Comparison of ENCODE assay signal across 8 cellular contexts in the genomic region with DNA sequence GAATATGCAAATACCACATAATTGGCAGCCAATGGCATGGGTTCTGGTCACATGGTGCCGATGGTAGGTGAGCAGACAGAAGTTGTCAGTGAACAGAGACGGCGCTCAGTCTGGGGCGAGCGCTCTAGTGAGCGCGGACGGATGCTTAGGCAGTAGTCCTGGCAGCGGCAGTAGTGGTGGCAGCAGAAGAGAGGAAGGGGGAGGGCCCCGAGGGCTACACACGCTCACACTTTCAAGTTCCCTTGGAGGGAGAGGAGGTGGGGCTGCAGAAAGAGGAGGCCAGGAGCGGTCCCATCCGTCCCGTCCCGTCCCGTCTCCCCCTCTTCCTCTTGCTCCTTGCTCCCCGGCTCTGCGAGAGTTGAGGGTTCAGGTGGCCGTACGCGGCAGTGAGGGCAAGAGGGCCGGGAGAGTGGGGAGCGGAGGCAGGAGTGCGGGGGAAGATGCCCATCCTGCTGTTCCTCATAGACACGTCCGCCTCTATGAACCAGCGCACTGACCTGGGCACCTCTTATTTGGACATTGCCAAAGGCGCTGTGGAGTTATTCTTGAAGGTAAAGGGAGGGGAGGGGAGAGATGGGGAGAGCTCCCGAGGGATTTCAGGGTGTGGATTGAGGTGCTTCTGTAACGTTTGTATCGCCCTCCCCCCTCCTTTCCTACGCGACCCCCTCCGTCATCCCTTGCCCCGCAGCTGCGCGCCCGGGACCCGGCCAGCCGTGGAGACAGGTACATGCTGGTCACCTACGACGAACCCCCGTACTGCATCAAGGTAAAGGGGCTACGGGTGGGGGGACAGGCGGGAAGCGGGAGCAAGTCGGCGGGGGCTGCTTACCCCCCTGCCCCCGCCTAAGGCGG. TPM values are rescaled to one million over a fixed set of nuclear protein-coding genes. Genes with fewer than 3 reads are reported as not detected.
DNase-seq lines count a peak whose midpoint lies in the region; ATAC-seq and TF ChIP-seq lines count a peak whose summit lies in the region.

A gene with protein sequence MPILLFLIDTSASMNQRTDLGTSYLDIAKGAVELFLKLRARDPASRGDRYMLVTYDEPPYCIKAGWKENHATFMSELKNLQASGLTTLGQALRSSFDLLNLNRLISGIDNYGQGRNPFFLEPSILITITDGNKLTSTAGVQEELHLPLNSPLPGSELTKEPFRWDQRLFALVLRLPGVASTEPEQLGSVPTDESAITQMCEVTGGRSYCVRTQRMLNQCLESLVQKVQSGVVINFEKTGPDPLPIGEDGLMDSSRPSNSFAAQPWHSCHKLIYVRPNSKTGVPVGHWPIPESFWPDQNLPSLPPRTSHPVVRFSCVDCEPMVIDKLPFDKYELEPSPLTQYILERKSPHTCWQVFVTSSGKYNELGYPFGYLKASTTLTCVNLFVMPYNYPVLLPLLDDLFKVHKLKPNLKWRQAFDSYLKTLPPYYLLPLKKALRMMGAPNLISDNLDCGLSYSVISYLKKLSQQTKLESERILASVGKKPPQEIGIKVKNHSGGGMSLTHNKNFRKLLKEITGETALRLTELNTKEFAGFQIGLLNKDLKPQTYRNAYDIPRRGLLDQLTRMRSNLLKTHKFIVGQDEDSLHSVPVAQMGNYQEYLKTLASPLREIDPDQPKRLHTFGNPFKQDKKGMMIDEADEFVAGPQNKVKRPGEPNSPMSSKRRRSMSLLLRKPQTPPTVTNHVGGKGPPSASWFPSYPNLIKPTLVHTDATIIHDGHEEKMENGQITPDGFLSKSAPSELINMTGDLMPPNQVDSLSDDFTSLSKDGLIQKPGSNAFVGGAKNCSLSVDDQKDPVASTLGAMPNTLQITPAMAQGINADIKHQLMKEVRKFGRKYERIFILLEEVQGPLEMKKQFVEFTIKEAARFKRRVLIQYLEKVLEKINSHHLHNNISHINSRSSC (plus strand): TSS at position 108 of the 852 bp plus-strand sequence. CDS start 333 bp downstream, at position 441.

- no peak for TF ChIP-seq CTCF in Panc1 (IDR thresholded peaks at IDR 0.05)

- POLR2A ChIA-PET in CD8-positive, alpha-beta memory T cell (lab: Charles Lee) = interaction anchor here (0.6 to 0.8 kb wide), 2 partner anchors 519 to 1054 kb away, joined by 4 read pairs; no protein-coding TSS in a partner anchor
- POLR2A ChIA-PET in Panc1 (lab: Charles Lee) = interaction anchor here (0.6 kb wide), 2 partner anchors 183 to 1263 kb away, joined by 3 to 5 read pairs; no protein-coding TSS in a partner anchor

- H3K4me1 ChIP-seq in CD8-positive, alpha-beta memory T cell (ENCODE audit: insufficient read depth, low read length) = peaks cover 14% of the 10 kb centered on the region
- peaks cover 6% of the 10 kb centered on the region for H3K4me1 ChIP-seq in Panc1 (ENCODE audit: control insufficient read depth, insufficient read depth, low read length)
- H3K4me1 ChIP-seq in esophagus (ENCODE audit: control insufficient read depth in 2 of 2, insufficient read depth in 2 of 2, low read length in 1 of 2) = no peaks in the 10 kb centered on the region
- no peaks in the 10 kb centered on the region for H3K4me1 ChIP-seq in muscle layer of duodenum (ENCODE audit: control insufficient read depth in 1 of 2, insufficient read depth in 2 of 2, low read length in 2 of 2)

- no peaks in the 10 kb centered on the region for H3K36me3 ChIP-seq in CD8-positive, alpha-beta memory T cell (ENCODE audit: insufficient read depth, low read length)
- H3K36me3 ChIP-seq in Panc1 (ENCODE audit: control insufficient read depth, insufficient read depth, low read length) (no peaks in the 10 kb centered on the region), esophagus (ENCODE audit: control insufficient read depth in 2 of 2, insufficient read depth in 2 of 2, low read length in 1 of 2) (no peaks in the 10 kb centered on the region), muscle layer of duodenum (ENCODE audit: control insufficient read depth in 1 of 2, insufficient read depth in 2 of 2, low read length in 2 of 2) (no peaks in the 10 kb centered on the region)

- H3K36me3 Mint-ChIP-seq in CD8-positive, alpha-beta memory T cell = peaks cover 0 to 5% (median 0%) of the 10 kb centered on the region in 3 donors
- H3K36me3 Mint-ChIP-seq in activated T-cell treated with anti-CD3 and anti-CD28 coated beads, Interleukin-2, amount 50 U/mL, for 24 hours (ENCODE audit: low read depth) = peaks cover 21% of the 10 kb centered on the region

- H3K9me3 ChIP-seq in CD8-positive, alpha-beta memory T cell (ENCODE audit: low read length) = no peaks in the 10 kb centered on the region
- H3K9me3 ChIP-seq in Panc1 (ENCODE audit: control insufficient read depth, insufficient read depth, low read depth, low read length) = no peaks in the 10 kb centered on the region
- no peaks in the 10 kb centered on the region for H3K9me3 ChIP-seq in esophagus (ENCODE audit: control insufficient read depth in 2 of 2, insufficient read depth in 1 of 2, low read depth in 1 of 2, low read length in 1 of 2)
- no peaks in the 10 kb centered on the region for H3K9me3 ChIP-seq in muscle layer of duodenum (ENCODE audit: control insufficient read depth in 1 of 2, low read length in 2 of 2)

- peaks cover 0 to 6% of the 10 kb centered on the region in 2 donors for H3K27me3 Mint-ChIP-seq in CD8-positive, alpha-beta memory T cell
- H3K27me3 Mint-ChIP-seq in activated T-cell treated with anti-CD3 and anti-CD28 coated beads, Interleukin-2, amount 50 U/mL, for 24 hours = peaks cover 18% of the 10 kb centered on the region

- BruUV-seq in Panc1 (replicated peaks; lab: Mats Ljungman, UMichigan) = TSS peak; percentile 11

- H3K27me3 ChIP-seq in CD8-positive, alpha-beta memory T cell (ENCODE audit: insufficient read depth, low read length, poor library complexity, severe bottlenecking) = no peaks in the 10 kb centered on the region
- no peaks in the 10 kb centered on the region for H3K27me3 ChIP-seq in Panc1 (ENCODE audit: control insufficient read depth, insufficient read depth, low read length)
- no peaks in the 10 kb centered on the region for H3K27me3 ChIP-seq in esophagus (ENCODE audit: control insufficient read depth in 1 of 2, insufficient read depth in 2 of 2, low read length in 2 of 2)
- no peaks in the 10 kb centered on the region for H3K27me3 ChIP-seq in muscle layer of duodenum (ENCODE audit: low read depth, low read length)

- ATAC-seq in GM19455 (IDR thresholded peaks at IDR 0.05; ENCODE audit: unreplicated experiment) (peak; percentile 87), Panc1 (peak; percentile 82)

- DNase-seq in CD8-positive, alpha-beta memory T cell = peak; percentile 77 to 93 (median 87)
- DNase-seq in HK-2 (ENCODE audit: unreplicated experiment) = peak; percentile 81
- DNase-seq in Panc1 (ENCODE audit: low read depth, low spot score) = peak; percentile 82
- DNase-seq in activated T-cell treated with anti-CD3 and anti-CD28 coated beads, Interleukin-2, amount 50 U/mL, for 24 hours = peak; percentile 81
- peak; percentile 43 for DNase-seq in stimulated activated CD8-positive, alpha-beta memory T cell treated with anti-CD3 and anti-CD28 coated beads, Interleukin-7, amount 100 ng/mL, for 24 hours (ENCODE audit: low read depth)

- WGBS in esophagus, 2 donors = 1 to 35% methylated on average over 43 to 48 of the region's 50 CpGs

- intact Hi-C loops in Panc1 (cut with micrococcal nuclease; ENCODE audit: unreplicated experiment) = no loop called here

- peak within 1 kb of the TSS; percentile 79 for H3K27ac ChIP-seq in CD8-positive, alpha-beta memory T cell (ENCODE audit: low read depth, low read length)
- H3K27ac ChIP-seq in Panc1 (ENCODE audit: low read length) (peak within 1 kb of the TSS; percentile 78), esophagus (ENCODE audit: low read depth in 2 of 2, low read length in 1 of 2) (peak within 1 kb of the TSS; percentile 90 to 96), muscle layer of duodenum (ENCODE audit: low read length) (peak within 1 kb of the TSS; percentile 62)

- no peaks in the 10 kb centered on the region for H3K9me3 Mint-ChIP-seq in CD8-positive, alpha-beta memory T cell
- no peaks in the 10 kb centered on the region for H3K9me3 Mint-ChIP-seq in activated T-cell treated with anti-CD3 and anti-CD28 coated beads, Interleukin-2, amount 50 U/mL, for 24 hours

- CTCF ChIA-PET in CD8-positive, alpha-beta memory T cell (lab: Charles Lee) = no interaction called here
- CTCF ChIA-PET in Panc1 (lab: Charles Lee) = no interaction called here

- in situ Hi-C loops in Panc1 (cut with HindIII; ENCODE audit: low pct_unique_long_range_greater_than_20kb, low sequenced_read_pairs) = no loop called here

- peaks cover 29 to 43% (median 40%) of the 10 kb centered on the region in 3 donors for H3K4me1 Mint-ChIP-seq in CD8-positive, alpha-beta memory T cell
- peaks cover 44% of the 10 kb centered on the region for H3K4me1 Mint-ChIP-seq in activated T-cell treated with anti-CD3 and anti-CD28 coated beads, Interleukin-2, amount 50 U/mL, for 24 hours (ENCODE audit: low read depth)

- peak within 1 kb of the TSS; percentile 92 to 98 (median 96) for H3K27ac Mint-ChIP-seq in CD8-positive, alpha-beta memory T cell
- H3K27ac Mint-ChIP-seq in activated T-cell treated with anti-CD3 and anti-CD28 coated beads, Interleukin-2, amount 50 U/mL, for 24 hours = peak within 1 kb of the TSS; percentile 99

- H3K4me3 ChIP-seq in CD8-positive, alpha-beta memory T cell (ENCODE audit: low read length) = peak within 1 kb of the TSS; percentile 81
- peak within 1 kb of the TSS; percentile 80 to 81 for H3K4me3 ChIP-seq in Panc1 (ENCODE audit: low read depth in 2 of 2, low read length in 2 of 2)
- H3K4me3 ChIP-seq in esophagus (ENCODE audit: low read depth in 1 of 2, low read length in 2 of 2) = peak within 1 kb of the TSS; percentile 60 to 72
- peak within 1 kb of the TSS; percentile 47 to 70 for H3K4me3 ChIP-seq in muscle layer of duodenum (ENCODE audit: low read depth in 1 of 2, low read length in 2 of 2)

- H3K4me3 Mint-ChIP-seq in CD8-positive, alpha-beta memory T cell = peak within 1 kb of the TSS; percentile 94 to 100 (median 97)
- peak within 1 kb of the TSS; percentile 98 for H3K4me3 Mint-ChIP-seq in activated T-cell treated with anti-CD3 and anti-CD28 coated beads, Interleukin-2, amount 50 U/mL, for 24 hours

RNA-seq across cellular contexts. Expression of the gene that starts here (rescaled TPM):
- total RNA-seq in CD8-positive, alpha-beta memory T cell = 10 to 100 TPM; 19.4 to 20.2 TPM
- polyA plus RNA-seq in CD8-positive, alpha-beta memory T cell = 5.4 TPM
- 19.6 TPM for total RNA-seq in Panc1 (2021; ENCODE audit: unreplicated experiment)
- polyA plus RNA-seq in Panc1 (2012; ENCODE audit: insufficient read length) = 8.9 TPM
- 10 to 100 TPM in 1 of 2 donors, 1 to 10 TPM in 1; 5.1 to 12.6 TPM for polyA plus RNA-seq in esophagus

Comparison
In these comparisons a context has a peak if more than half of its experiments do, and no peak if none do; other contexts are left out.
1. Peak in every context shown above with its lines: DNase-seq, ATAC-seq, H3K4me3 ChIP-seq and H3K27ac ChIP-seq.